1 cellular context compared by ENCODE assay signal in the genomic region with DNA sequence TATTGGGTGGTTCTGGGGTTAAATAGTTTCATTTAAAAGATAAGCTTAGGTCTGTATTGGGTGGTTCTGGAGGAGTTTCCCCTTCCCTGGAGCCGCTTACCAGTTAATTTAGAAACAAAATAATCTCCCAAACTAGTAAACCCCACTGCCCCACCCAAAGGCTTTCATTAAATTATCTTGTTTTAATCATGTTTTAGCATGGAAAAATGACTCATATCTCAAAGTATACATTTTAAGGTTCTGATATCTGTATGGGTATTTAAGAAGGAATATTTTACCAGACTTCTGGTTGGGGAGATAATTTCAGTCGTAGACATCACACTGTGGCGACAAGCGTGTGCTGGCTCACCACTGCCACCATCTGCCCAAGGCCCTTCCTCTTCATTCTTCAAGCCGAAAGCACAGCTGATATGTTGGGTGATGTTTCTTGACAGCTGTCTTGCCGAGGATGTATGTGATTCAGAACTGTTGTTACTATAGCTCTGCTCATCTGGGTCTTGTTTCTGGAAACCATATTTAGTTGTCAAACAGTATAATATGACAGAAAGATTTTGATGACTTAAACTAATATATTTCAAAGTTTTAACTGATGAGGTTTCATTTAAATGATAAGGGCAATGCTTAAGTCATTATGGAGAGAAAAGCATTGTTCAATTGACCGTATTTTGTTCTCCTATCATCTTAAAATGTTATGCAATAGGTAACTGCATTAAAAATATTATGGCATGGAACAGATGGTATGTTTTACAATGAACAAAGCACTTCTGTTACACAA.
A peak's percentile ranks its signal among the peaks of the same experiment; 100 is the strongest.
TF ChIP-seq lines count a peak whose summit lies in the region.

No MANE protein-coding gene starts in this region.

TF ChIP-seq in GM12878, 131 proteins besides CTCF, POLR2A, EP300 and RAD21:
- no peak for TF ChIP-seq TCF12 (IDR thresholded peaks at IDR 0.05; ENCODE audit: low read depth, low read length)
- TF ChIP-seq SMC3 (IDR thresholded peaks at IDR 0.05; ENCODE audit: borderline replicate concordance, low read length): peak; percentile 41; the same call in 1 of the 2 replicates
